8 cellular contexts compared by ENCODE assay signal in the genomic region with DNA sequence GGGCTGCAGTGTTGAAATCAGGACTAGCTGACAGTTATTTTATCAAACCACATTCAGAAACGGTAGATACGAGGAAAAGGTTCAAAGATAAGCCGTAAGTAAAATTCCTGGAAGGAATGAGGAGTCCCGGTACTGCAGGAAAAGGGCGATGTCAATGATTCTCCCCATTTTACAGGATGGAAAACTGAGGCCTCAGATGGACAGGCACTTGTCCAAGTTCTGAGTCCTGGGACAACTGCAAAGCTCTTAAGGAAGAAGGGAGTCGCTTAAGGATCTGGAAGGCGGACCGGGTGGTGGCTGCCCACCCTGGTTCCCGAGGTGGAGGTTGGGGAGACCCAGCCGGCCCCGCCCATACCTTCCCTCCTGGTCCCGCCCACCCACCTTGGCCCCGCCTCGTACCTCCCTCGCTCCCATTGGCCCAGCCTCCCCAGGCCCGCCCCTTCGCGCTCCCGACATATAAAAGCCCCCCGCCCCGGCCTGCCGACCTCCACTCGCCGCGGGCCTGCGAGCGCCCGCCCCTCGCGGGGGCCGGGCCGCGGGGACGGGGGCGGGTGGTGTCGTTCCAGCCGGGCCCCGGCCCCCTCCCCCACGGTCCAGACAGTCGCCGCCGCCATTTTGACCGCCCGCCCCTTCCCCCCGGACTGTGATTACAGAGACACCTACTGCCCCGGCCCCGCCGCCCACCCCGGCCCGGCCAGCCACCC. TPM values are rescaled to one million over a fixed set of nuclear protein-coding genes. Genes with fewer than 3 reads are reported as not detected.
DNase-seq lines count a peak whose midpoint lies in the region; ATAC-seq, FAIRE-seq and TF ChIP-seq lines count a peak whose summit lies in the region.

No MANE protein-coding gene starts in this region.

- H3K27me3 ChIP-seq in layer of hippocampus (ENCODE audit: control insufficient read depth, insufficient read depth, low read length), result no peaks in the 10 kb centered on the region

- peak overlapping the region; percentile 100 for H3K27ac ChIP-seq in layer of hippocampus (ENCODE audit: low read depth, low read length)

- FAIRE-seq in GM12891 (lab: Jason Lieb, UNC), result peak; percentile 47

- peak; percentile 58 for DNase-seq in GM12891 (ENCODE audit: insufficient read length, low spot score)
- DNase-seq in NCI-H446 (lab: John Stamatoyannopoulos, UW), result peak; percentile 71 to 85
- DNase-seq in activated CD4-positive, alpha-beta T cell treated with anti-CD3 and anti-CD28 coated beads for 1 hour, result peak; percentile 88
- peak; percentile 86 for DNase-seq in cerebellum (ENCODE audit: low spot score)
- DNase-seq in stimulated activated CD4-positive, alpha-beta T cell treated with anti-CD3 and anti-CD28 coated beads, Interleukin-15, amount 100 ng/mL, for 24 hours, result peak; percentile 93

- ATAC-seq in HG02981 (IDR thresholded peaks at IDR 0.05; ENCODE audit: unreplicated experiment) (peak; percentile 26), GM18861 (IDR thresholded peaks at IDR 0.05; ENCODE audit: unreplicated experiment) (no peak)

- peak; percentile 42; the same call in 1 of the 2 replicates for TF ChIP-seq POLR2A in GM12891 (IDR thresholded peaks at IDR 0.05; ENCODE audit: low read depth, low read length)

TF ChIP-seq in GM12891, 5 proteins besides CTCF, POLR2A, EP300 and RAD21:
- TF ChIP-seq TAF1 (IDR thresholded peaks at IDR 0.05; ENCODE audit: low read depth, low read length) (no peak), POU2F2 (IDR thresholded peaks at IDR 0.05; ENCODE audit: low read depth, low read length) (no peak), SPI1 (IDR thresholded peaks at IDR 0.05; ENCODE audit: low read depth, low read length) (no peak), POLR2AphosphoS5 (IDR thresholded peaks at IDR 0.05; ENCODE audit: low read depth, low read length) (no peak), PAX5 (IDR thresholded peaks at IDR 0.05; ENCODE audit: insufficient read depth, low read length, severe bottlenecking) (no peak)

RNA-seq across cellular contexts. Expression of a gene that starts 0.6 kb away (rescaled TPM):
- 3.4 TPM for polyA plus RNA-seq in GM12891 (2012; ENCODE audit: low read depth, missing spikeins)
- total RNA-seq in cerebellum, result 3.4 TPM

RNA-seq across cellular contexts. Expression of a gene that starts 22.4 kb away (rescaled TPM):
- not detected for polyA plus RNA-seq in GM12891 (2012; ENCODE audit: low read depth, missing spikeins)
- not detected for total RNA-seq in cerebellum

RNA-seq across cellular contexts. Expression of a gene that starts 26.0 kb away (rescaled TPM):
- polyA plus RNA-seq in GM12891 (2012; ENCODE audit: low read depth, missing spikeins), result 18.4 TPM
- total RNA-seq in cerebellum, result 1.1 TPM

RNA-seq across cellular contexts. Expression of a gene that starts 53.2 kb away (rescaled TPM):
- polyA plus RNA-seq in GM12891 (2012; ENCODE audit: low read depth, missing spikeins), result 30.0 TPM
- total RNA-seq in cerebellum, result 11.6 TPM

RNA-seq across cellular contexts. Expression of a gene that starts 56.3 kb away (rescaled TPM):
- polyA plus RNA-seq in GM12891 (2012; ENCODE audit: low read depth, missing spikeins), result not detected
- total RNA-seq in cerebellum, result 2.2 TPM
